1 cellular context compared by ENCODE assay signal in the genomic region with DNA sequence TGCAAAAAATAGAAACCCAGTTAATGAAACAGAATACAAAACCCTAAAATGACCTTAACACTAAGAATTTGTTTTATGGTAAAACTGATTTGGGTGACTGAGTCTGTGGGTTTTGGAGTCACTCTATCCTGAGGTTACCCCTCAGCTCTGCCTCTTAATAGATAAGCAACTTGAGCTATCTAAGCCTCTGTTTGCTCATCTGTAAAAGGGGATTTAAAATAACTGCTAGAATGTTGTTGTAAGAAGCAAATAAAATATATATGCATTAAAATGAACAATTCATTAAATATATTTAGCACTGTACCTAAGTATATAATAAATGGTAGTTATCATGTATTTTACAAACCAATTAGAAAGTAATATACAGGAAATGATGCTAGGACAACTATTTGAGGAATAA.
A peak's percentile ranks its signal among the peaks of the same experiment; 100 is the strongest.
TF ChIP-seq lines count a peak whose summit lies in the region.

No MANE protein-coding gene starts in this region.

TF ChIP-seq in K562, 482 proteins besides CTCF, POLR2A, EP300 and RAD21 (continued from another document):
- peak; percentile 94 for TF ChIP-seq ADNP (tag; IDR thresholded peaks at IDR 0.05)
- TF ChIP-seq SMARCA5 (IDR thresholded peaks at IDR 0.05): peak; percentile 11; the same call in 1 of the 2 replicates
- peak; percentile 37; the same call in 1 of the 2 replicates for TF ChIP-seq NFIC (IDR thresholded peaks at IDR 0.05)
- no peak for TF ChIP-seq SMARCB1 (IDR thresholded peaks at IDR 0.05; ENCODE audit: insufficient read length, low read depth)
- peak; percentile 87 to 93 for TF ChIP-seq KDM1A (IDR thresholded peaks at IDR 0.05)
